In the genomic region with DNA sequence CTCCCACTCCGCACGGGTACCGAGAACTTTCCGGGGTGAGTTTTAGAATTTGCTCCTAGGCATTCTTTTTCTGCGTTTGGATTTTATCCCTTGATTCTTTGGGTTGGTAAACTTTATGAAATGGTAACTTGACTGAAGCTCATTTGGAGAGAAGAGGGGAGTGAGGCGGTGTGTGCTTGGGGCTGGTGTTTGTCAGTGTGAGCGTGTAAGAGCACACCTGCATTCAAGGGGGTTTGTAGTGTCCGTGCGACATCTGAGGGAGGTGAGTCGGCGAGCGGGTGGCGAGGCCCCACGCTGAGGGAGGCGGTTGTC, we compare ENCODE assay signal across 8 cellular contexts. TPM values are rescaled to one million over a fixed set of nuclear protein-coding genes. Genes with fewer than 3 reads are reported as not detected.
DNase-seq lines count a peak whose midpoint lies in the region; ATAC-seq, FAIRE-seq and TF ChIP-seq lines count a peak whose summit lies in the region.

No MANE protein-coding gene starts in this region.

- H3K27me3 Mint-ChIP-seq in activated T-cell treated with anti-CD3 and anti-CD28 coated beads, Interleukin-2, amount 50 U/mL, for 4 hours (ENCODE audit: low read depth) = peaks cover 69% of the 10 kb centered on the region

- peak overlapping the region; percentile 99 for H3K4me2 ChIP-seq in HepG2 (ENCODE audit: low read depth, low read length)

- TF ChIP-seq RAD21 in HepG2 (CRISPR knock-in tag; IDR thresholded peaks at IDR 0.05) = no peak

- no peaks in the 10 kb centered on the region for H3K9me3 Mint-ChIP-seq in activated T-cell treated with anti-CD3 and anti-CD28 coated beads, Interleukin-2, amount 50 U/mL, for 4 hours

- DNase-seq in activated T-cell treated with anti-CD3 and anti-CD28 coated beads, Interleukin-2, amount 50 U/mL, for 4 hours = no peak
- DNase-seq in activated T-cell treated with anti-CD3 and anti-CD28 coated beads for 4 hours (no peak), astrocyte of the hippocampus (ENCODE audit: low read depth, low spot score) (peak; percentile 45), HepG2 (ENCODE audit: low spot score) (no peak), thyroid gland (no peak), GM12891 (ENCODE audit: insufficient read length, low spot score) (no peak), OCI-M1 (lab: John Stamatoyannopoulos, UW) (no peak), SW 1271 (lab: John Stamatoyannopoulos, UW) (no peak)

- peak overlapping the region; percentile 93 for H3K9ac ChIP-seq in HepG2 (ENCODE audit: insufficient read depth, low read depth, low read length)

- intact Hi-C loops in HepG2 (cut with micrococcal nuclease; ENCODE audit: unreplicated experiment) (loop anchor here (2.0 to 10.0 kb wide), 5 partner anchors 93 to 898 kb away; no protein-coding TSS in a partner anchor), thyroid gland (cut with DNase I) (no loop called here)

- H3K9me3 ChIP-seq in HepG2 (ENCODE audit: low read length) = no peaks in the 10 kb centered on the region
- H3K9me3 ChIP-seq in thyroid gland = no peaks in the 10 kb centered on the region

- in situ Hi-C loops in HepG2 (cut with HindIII; ENCODE audit: extremely low pct_ligation_motif_present, low pct_unique_long_range_greater_than_20kb) = loop anchor here (5.0 kb wide), 1 partner anchor 368 kb away; no protein-coding TSS in a partner anchor

- POLR2A ChIA-PET in HepG2 (lab: Yijun Ruan, JAX) = interaction anchor here (0.7 to 8.4 kb wide), 8 partner anchors 29 to 648 kb away, joined by 3 to 219 read pairs (median 5); partner anchors contain the start of gene LRMDA

- H3K79me2 ChIP-seq in HepG2 (ENCODE audit: insufficient read depth, low read length) = peaks cover 42% of the 10 kb centered on the region

- WGBS in HepG2 (ENCODE audit: low lambda C conversion rate) = under 1% methylated on average over 13 of the region's 15 CpGs
- 4 to 10% methylated on average over 15 of the region's 15 CpGs for WGBS in thyroid gland, 2 donors

- H3K27ac ChIP-seq in HepG2 (ENCODE audit: extremely low read length, insufficient read depth, low read length) (peak overlapping the region; percentile 97), thyroid gland (peak overlapping the region; percentile 88 to 98 (median 98))

- peaks cover 4 to 10% of the 10 kb centered on the region in 2 experiments; a peak in 3 of 5 replicates for H3K36me3 ChIP-seq in HepG2 (replicated peaks in 1 of 2; ENCODE audit: control insufficient read depth in 1 of 2, insufficient read depth in 2 of 2, low read length in 2 of 2)
- H3K36me3 ChIP-seq in thyroid gland = peaks cover 0 to 7% of the 10 kb centered on the region in 2 donors

- H3K4me3 ChIP-seq in HepG2 (replicated peaks in 1 of 3; ENCODE audit: insufficient read depth in 1 of 3, low read depth in 2 of 3, low read length in 3 of 3) = peak overlapping the region; percentile 77 to 100 (median 95)
- peak overlapping the region in 2 of 3 donors; percentile 51 to 88 for H3K4me3 ChIP-seq in thyroid gland (replicated peaks in 1 of 3)

- TF ChIP-seq CTCF in HepG2 (CRISPR knock-in tag; IDR thresholded peaks at IDR 0.05) (no peak), thyroid gland (IDR thresholded peaks at IDR 0.05) (no peak)

- ATAC-seq in activated T-cell treated with anti-CD3 and anti-CD28 coated beads, Interleukin-2, amount 50 U/mL, for 4 hours = no peak
- ATAC-seq in HepG2 = no peak

- CTCF ChIA-PET in HepG2 (lab: Yijun Ruan, JAX; ENCODE audit: low intra/inter-chr PET ratio, low total read pairs) = no interaction called here

- peaks cover 19% of the 10 kb centered on the region; the same call in 1 of the 2 replicates for H4K20me1 ChIP-seq in HepG2 (ENCODE audit: insufficient read depth, low read length)

- H3K4me1 Mint-ChIP-seq in activated T-cell treated with anti-CD3 and anti-CD28 coated beads, Interleukin-2, amount 50 U/mL, for 4 hours (ENCODE audit: low read depth) = peaks cover 43% of the 10 kb centered on the region

- TF ChIP-seq EP300 in HepG2 (IDR thresholded peaks at IDR 0.05; ENCODE audit: low read depth in 2 of 2, low read length in 2 of 2) (no peak), HepG2 (CRISPR knock-in tag; IDR thresholded peaks at IDR 0.05; ENCODE audit: borderline replicate concordance) (no peak)

- no peak overlapping the region for H2AFZ ChIP-seq in HepG2 (ENCODE audit: low read length)

- FAIRE-seq in HepG2 (lab: Jason Lieb, UNC) = no peak
- FAIRE-seq in GM12891 (lab: Jason Lieb, UNC) = no peak

- no peaks in the 10 kb centered on the region for H3K36me3 Mint-ChIP-seq in activated T-cell treated with anti-CD3 and anti-CD28 coated beads, Interleukin-2, amount 50 U/mL, for 4 hours (ENCODE audit: insufficient read depth)

- peak overlapping the region; percentile 24 for H3K4me3 Mint-ChIP-seq in activated T-cell treated with anti-CD3 and anti-CD28 coated beads, Interleukin-2, amount 50 U/mL, for 4 hours

- TF ChIP-seq POLR2A in HepG2 (IDR thresholded peaks at IDR 0.05; ENCODE audit: insufficient read depth in 1 of 2, low read depth in 2 of 2, low read length in 2 of 2) = no peak
- TF ChIP-seq POLR2A in thyroid gland (IDR thresholded peaks at IDR 0.05) = no peak
- TF ChIP-seq POLR2A in GM12891 (IDR thresholded peaks at IDR 0.05; ENCODE audit: low read depth, low read length) = no peak

- no TSS peak for BruUV-seq in HepG2 (replicated peaks; lab: Mats Ljungman, UMichigan)

- H3K4me1 ChIP-seq in HepG2 (ENCODE audit: insufficient read depth, low read length) (peaks cover 14% of the 10 kb centered on the region), thyroid gland (peaks cover 14 to 20% of the 10 kb centered on the region in 2 donors)

- no peaks in the 10 kb centered on the region; a peak in 1 of 5 replicates for H3K27me3 ChIP-seq in HepG2 (ENCODE audit: control insufficient read depth in 1 of 2, insufficient read depth in 2 of 2, low read length in 2 of 2)
- no peaks in the 10 kb centered on the region for H3K27me3 ChIP-seq in thyroid gland

TF ChIP-seq in HepG2, 621 proteins besides CTCF, POLR2A, EP300 and RAD21 (continues in another document):
- TF ChIP-seq GTF2F1 (IDR thresholded peaks at IDR 0.05; ENCODE audit: low read length) = no peak

TF ChIP-seq in GM12891, 5 proteins besides CTCF, POLR2A, EP300 and RAD21 (continues in another document):
- TF ChIP-seq POU2F2 (IDR thresholded peaks at IDR 0.05; ENCODE audit: low read depth, low read length) (no peak), TAF1 (IDR thresholded peaks at IDR 0.05; ENCODE audit: low read depth, low read length) (no peak)

RNA-seq across cellular contexts. Expression of gene ZNF503, which starts 2.4 kb away (rescaled TPM):
- under 1 TPM; 0.16 to 0.30 (median 0.27) TPM for total RNA-seq in activated T-cell treated with anti-CD3 and anti-CD28 coated beads, Interleukin-2, amount 50 U/mL, for 4 hours
- 5.8 and 8.3 TPM in 2 replicates for total RNA-seq in HepG2 (2016; rRNA removed; fragmentation: Illumina TruSeq; extraction: Trizol)
- total RNA-seq in HepG2 (2016; cell fraction: cytosol; rRNA removed; fragmentation: Illumina TruSeq; extraction: Trizol; ENCODE audit: low read depth) = 1.8 and 1.9 TPM in 2 replicates
- 5.6 and 8.5 TPM in 2 replicates for total RNA-seq in HepG2 (2016; cell fraction: insoluble cytoplasmic fraction; rRNA removed; fragmentation: Illumina TruSeq; extraction: Trizol)
- 6.0 and 6.3 TPM in 2 replicates for total RNA-seq in HepG2 (2016; cell fraction: membrane; rRNA removed; fragmentation: Illumina TruSeq; extraction: Trizol)
- total RNA-seq in HepG2 (2016; cell fraction: nucleus; rRNA removed; fragmentation: Illumina TruSeq; extraction: Trizol) = 8.7 TPM in 2 replicates
- polyA plus RNA-seq in HepG2 (2011; rRNA removed) = 2.7 and 4.0 TPM in 2 replicates
- 2.4 and 4.0 TPM in 2 replicates for polyA plus RNA-seq in HepG2 (2011; cell fraction: cytosol; rRNA removed)
- 15.1 and 19.3 TPM in 2 replicates for polyA plus RNA-seq in HepG2 (2011; cell fraction: nucleus; rRNA removed)
- 9.8 and 13.3 TPM in 2 replicates for polyA plus RNA-seq in HepG2 (2012)
- 1.3 and 1.4 TPM in 2 replicates for polyA plus RNA-seq in HepG2 (2016; cell fraction: cytosol; fragmentation: Illumina TruSeq; extraction: Trizol; ENCODE audit: low read depth)
- 13.9 and 16.9 TPM in 2 replicates for polyA plus RNA-seq in HepG2 (2016; cell fraction: insoluble cytoplasmic fraction; fragmentation: Illumina TruSeq; extraction: Trizol; ENCODE audit: low read depth)
- polyA plus RNA-seq in HepG2 (2016; cell fraction: membrane; fragmentation: Illumina TruSeq; extraction: Trizol; ENCODE audit: low read depth) = 4.1 and 4.2 TPM in 2 replicates
- 25.1 and 25.7 TPM in 2 replicates for polyA plus RNA-seq in HepG2 (2016; cell fraction: nucleus; fragmentation: Illumina TruSeq; extraction: Trizol; ENCODE audit: insufficient read depth, low read depth)
- polyA minus RNA-seq in HepG2 (2011; rRNA and poly(A)+ RNA removed; ENCODE audit: low replicate concordance) = 1.0 and 15.3 TPM in 2 replicates
- 10.1 and 11.8 TPM in 2 replicates for polyA minus RNA-seq in HepG2 (2011; cell fraction: cytosol; rRNA and poly(A)+ RNA removed)
- polyA minus RNA-seq in HepG2 (2011; cell fraction: nucleus; rRNA and poly(A)+ RNA removed) = 7.0 and 10.7 TPM in 2 replicates
- 10 to 100 TPM in 3 of 4 donors, 1 to 10 TPM in 1; 8.2 to 17.1 (median 10.9) TPM for total RNA-seq in thyroid gland
- 0.05 TPM for polyA plus RNA-seq in GM12891 (2012; ENCODE audit: low read depth, missing spikeins)

RNA-seq across cellular contexts. Expression of gene LRMDA, which starts 27.4 kb away (rescaled TPM):
- total RNA-seq in activated T-cell treated with anti-CD3 and anti-CD28 coated beads, Interleukin-2, amount 50 U/mL, for 4 hours = not detected
- 19.3 and 22.0 TPM in 2 replicates for total RNA-seq in HepG2 (2016; rRNA removed; fragmentation: Illumina TruSeq; extraction: Trizol)
- 70.4 and 78.7 TPM in 2 replicates for total RNA-seq in HepG2 (2016; cell fraction: cytosol; rRNA removed; fragmentation: Illumina TruSeq; extraction: Trizol; ENCODE audit: low read depth)
- 20.0 and 23.4 TPM in 2 replicates for total RNA-seq in HepG2 (2016; cell fraction: insoluble cytoplasmic fraction; rRNA removed; fragmentation: Illumina TruSeq; extraction: Trizol)
- 36.7 and 40.7 TPM in 2 replicates for total RNA-seq in HepG2 (2016; cell fraction: membrane; rRNA removed; fragmentation: Illumina TruSeq; extraction: Trizol)
- total RNA-seq in HepG2 (2016; cell fraction: nucleus; rRNA removed; fragmentation: Illumina TruSeq; extraction: Trizol) = 27.3 and 38.1 TPM in 2 replicates
- polyA plus RNA-seq in HepG2 (2011; rRNA removed) = 13.4 and 17.7 TPM in 2 replicates
- 18.1 and 21.4 TPM in 2 replicates for polyA plus RNA-seq in HepG2 (2011; cell fraction: cytosol; rRNA removed)
- polyA plus RNA-seq in HepG2 (2011; cell fraction: nucleus; rRNA removed) = 10.7 and 11.9 TPM in 2 replicates
- 14.6 and 23.3 TPM in 2 replicates for polyA plus RNA-seq in HepG2 (2012)
- polyA plus RNA-seq in HepG2 (2016; cell fraction: cytosol; fragmentation: Illumina TruSeq; extraction: Trizol; ENCODE audit: low read depth) = 51.8 and 58.1 TPM in 2 replicates
- 25.9 and 29.7 TPM in 2 replicates for polyA plus RNA-seq in HepG2 (2016; cell fraction: insoluble cytoplasmic fraction; fragmentation: Illumina TruSeq; extraction: Trizol; ENCODE audit: low read depth)
- polyA plus RNA-seq in HepG2 (2016; cell fraction: membrane; fragmentation: Illumina TruSeq; extraction: Trizol; ENCODE audit: low read depth) = 28.6 and 35.5 TPM in 2 replicates
- polyA plus RNA-seq in HepG2 (2016; cell fraction: nucleus; fragmentation: Illumina TruSeq; extraction: Trizol; ENCODE audit: insufficient read depth, low read depth) = 9.9 and 22.8 TPM in 2 replicates
- 4.1 and 25.5 TPM in 2 replicates for polyA minus RNA-seq in HepG2 (2011; rRNA and poly(A)+ RNA removed; ENCODE audit: low replicate concordance)
- 5.1 and 7.5 TPM in 2 replicates for polyA minus RNA-seq in HepG2 (2011; cell fraction: cytosol; rRNA and poly(A)+ RNA removed)
- polyA minus RNA-seq in HepG2 (2011; cell fraction: nucleus; rRNA and poly(A)+ RNA removed) = 58.6 and 83.8 TPM in 2 replicates
- 10 to 100 TPM; 16.5 to 31.7 (median 23.2) TPM for total RNA-seq in thyroid gland
- polyA plus RNA-seq in GM12891 (2012; ENCODE audit: low read depth, missing spikeins) = not detected

Comparison
In these comparisons a context has a peak if more than half of its experiments do, and no peak if none do; other contexts are left out.
1. RNA of gene LRMDA, which starts 27.4 kb away (total RNA-seq): 16.5 to 31.7 TPM in thyroid gland and 19.3 to 78.7 TPM in HepG2; not detected in activated T-cell treated with anti-CD3 and anti-CD28 coated beads, Interleukin-2, amount 50 U/mL, for 4 hours; every median in the first group is over 10 times any median in the second.